8 cellular contexts compared by ENCODE assay signal in genomic region chr19:6773323-6773931, GRCh38. TPM values are rescaled to one million over a fixed set of nuclear protein-coding genes. Genes with fewer than 3 reads are reported as not detected.
DNase-seq lines count a peak whose midpoint lies in the region; ATAC-seq and FAIRE-seq lines count a peak whose summit lies in the region.

No MANE protein-coding gene starts in this region.

- peaks cover 57% of the 10 kb centered on the region for H3K4me1 Mint-ChIP-seq in activated naive CD4-positive, alpha-beta T cell treated with anti-CD3 and anti-CD28 coated beads for 36 hours (ENCODE audit: low read depth)
- H3K4me1 Mint-ChIP-seq in natural killer cell treated with Interleukin-12 subunit alpha and Interleukin-12 subunit beta and Interleukin-15 and Interleukin-18, amount 100 ng/mL, for 72 hours (ENCODE audit: low read depth in 2 of 2) = peaks cover 60 to 64% of the 10 kb centered on the region in 2 donors

- H3K36me3 Mint-ChIP-seq in activated naive CD4-positive, alpha-beta T cell treated with anti-CD3 and anti-CD28 coated beads for 36 hours (ENCODE audit: low read depth) = peaks cover 37% of the 10 kb centered on the region
- peaks cover 25% of the 10 kb centered on the region for H3K36me3 Mint-ChIP-seq in natural killer cell treated with Interleukin-12 subunit alpha and Interleukin-12 subunit beta and Interleukin-15 and Interleukin-18, amount 100 ng/mL, for 72 hours

- H3K36me3 ChIP-seq in HAP-1 (replicated peaks) = no peaks in the 10 kb centered on the region

- H3K9me3 ChIP-seq in HAP-1 = no peaks in the 10 kb centered on the region

- DNase-seq in NCI-H526 (lab: John Stamatoyannopoulos, UW) (peak; percentile 78 to 84), HAP-1 (ENCODE audit: low spot score in 2 of 2) (no peak), HuH-7.5 (ENCODE audit: low spot score) (no peak), NCI-H748 (lab: John Stamatoyannopoulos, UW; ENCODE audit: unreplicated experiment) (no peak), HTR-8/SVneo (ENCODE audit: insufficient read length, low spot score) (no peak)
- DNase-seq in activated naive CD4-positive, alpha-beta T cell treated with anti-CD3 and anti-CD28 coated beads for 36 hours = peak; percentile 76
- peak; percentile 70 for DNase-seq in natural killer cell treated with Interleukin-12 subunit alpha and Interleukin-12 subunit beta and Interleukin-15 and Interleukin-18, amount 100 ng/mL, for 72 hours (ENCODE audit: low spot score)

- peaks cover 2% of the 10 kb centered on the region for H3K9me3 Mint-ChIP-seq in activated naive CD4-positive, alpha-beta T cell treated with anti-CD3 and anti-CD28 coated beads for 36 hours
- H3K9me3 Mint-ChIP-seq in natural killer cell treated with Interleukin-12 subunit alpha and Interleukin-12 subunit beta and Interleukin-15 and Interleukin-18, amount 100 ng/mL, for 72 hours = peaks cover 13% of the 10 kb centered on the region

- peak overlapping the region; percentile 98 for H3K4me3 Mint-ChIP-seq in activated naive CD4-positive, alpha-beta T cell treated with anti-CD3 and anti-CD28 coated beads for 36 hours
- peak overlapping the region; percentile 91 for H3K4me3 Mint-ChIP-seq in natural killer cell treated with Interleukin-12 subunit alpha and Interleukin-12 subunit beta and Interleukin-15 and Interleukin-18, amount 100 ng/mL, for 72 hours

- no peaks in the 10 kb centered on the region for H3K27me3 ChIP-seq in HAP-1 (ENCODE audit: low read depth)

- CTCF ChIA-PET in activated naive CD4-positive, alpha-beta T cell treated with anti-CD3 and anti-CD28 coated beads for 36 hours (lab: Charles Lee) = interaction anchor here (0.9 to 3.2 kb wide), 7 partner anchors 28 to 254 kb away, joined by 3 to 20 read pairs (median 4); no protein-coding TSS in a partner anchor

- no peak overlapping the region for H3K4me3 ChIP-seq in HAP-1

- intact Hi-C loops in activated naive CD4-positive, alpha-beta T cell treated with anti-CD3 and anti-CD28 coated beads for 36 hours (cut with micrococcal nuclease) = loop anchor here (1.0 to 5.0 kb wide), 2 partner anchors 28 to 946 kb away; no protein-coding TSS in a partner anchor

- H3K27me3 Mint-ChIP-seq in activated naive CD4-positive, alpha-beta T cell treated with anti-CD3 and anti-CD28 coated beads for 36 hours (ENCODE audit: low read depth) = no peaks in the 10 kb centered on the region
- no peaks in the 10 kb centered on the region for H3K27me3 Mint-ChIP-seq in natural killer cell treated with Interleukin-12 subunit alpha and Interleukin-12 subunit beta and Interleukin-15 and Interleukin-18, amount 100 ng/mL, for 72 hours

- ATAC-seq in GM18873 (IDR thresholded peaks at IDR 0.05; ENCODE audit: low FRiP score, unreplicated experiment) = peak; percentile 38
- peak; percentile 53 for ATAC-seq in natural killer cell treated with Interleukin-12 subunit alpha and Interleukin-12 subunit beta and Interleukin-15 and Interleukin-18, amount 100 ng/mL, for 72 hours

- in situ Hi-C loops in HAP-1 (cut with MboI; ENCODE audit: low sequenced_read_pairs) = no loop called here

- FAIRE-seq in HTR-8/SVneo (lab: Jason Lieb, UNC) = no peak

- H3K27ac Mint-ChIP-seq in activated naive CD4-positive, alpha-beta T cell treated with anti-CD3 and anti-CD28 coated beads for 36 hours = peak overlapping the region; percentile 97
- peak overlapping the region; percentile 79 to 97 for H3K27ac Mint-ChIP-seq in natural killer cell treated with Interleukin-12 subunit alpha and Interleukin-12 subunit beta and Interleukin-15 and Interleukin-18, amount 100 ng/mL, for 72 hours

- H3K4me1 ChIP-seq in HAP-1 = no peaks in the 10 kb centered on the region

RNA-seq across cellular contexts. Expression of gene VAV1, which starts 0.9 kb away (rescaled TPM):
- total RNA-seq in activated naive CD4-positive, alpha-beta T cell treated with anti-CD3 and anti-CD28 coated beads for 36 hours = 100 to 1,000 TPM in 1 of 2 experiments, 10 to 100 TPM in 1; 93.6 to 103 TPM
- 100 to 1,000 TPM; 166 to 167 TPM for total RNA-seq in natural killer cell treated with Interleukin-12 subunit alpha and Interleukin-12 subunit beta and Interleukin-15 and Interleukin-18, amount 100 ng/mL, for 72 hours

RNA-seq across cellular contexts. Expression of gene SH2D3A, which starts 6.2 kb away (rescaled TPM):
- 10 to 100 TPM; 23.2 to 24.9 TPM for total RNA-seq in activated naive CD4-positive, alpha-beta T cell treated with anti-CD3 and anti-CD28 coated beads for 36 hours
- total RNA-seq in natural killer cell treated with Interleukin-12 subunit alpha and Interleukin-12 subunit beta and Interleukin-15 and Interleukin-18, amount 100 ng/mL, for 72 hours = 10 to 100 TPM; 15.2 to 17.8 TPM

RNA-seq across cellular contexts. Expression of gene TRIP10, which starts 33.9 kb away (rescaled TPM):
- 10 to 100 TPM; 56.2 to 61.1 TPM for total RNA-seq in activated naive CD4-positive, alpha-beta T cell treated with anti-CD3 and anti-CD28 coated beads for 36 hours
- 10 to 100 TPM; 44.8 to 76.5 TPM for total RNA-seq in natural killer cell treated with Interleukin-12 subunit alpha and Interleukin-12 subunit beta and Interleukin-15 and Interleukin-18, amount 100 ng/mL, for 72 hours

RNA-seq across cellular contexts. Expression of gene GPR108, which starts 36.0 kb away (rescaled TPM):
- 10 to 100 TPM; 54.0 to 59.9 TPM for total RNA-seq in activated naive CD4-positive, alpha-beta T cell treated with anti-CD3 and anti-CD28 coated beads for 36 hours
- total RNA-seq in natural killer cell treated with Interleukin-12 subunit alpha and Interleukin-12 subunit beta and Interleukin-15 and Interleukin-18, amount 100 ng/mL, for 72 hours = 10 to 100 TPM; 67.4 to 70.4 TPM

RNA-seq across cellular contexts. Expression of gene C3, which starts 53.0 kb away (rescaled TPM):
- total RNA-seq in activated naive CD4-positive, alpha-beta T cell treated with anti-CD3 and anti-CD28 coated beads for 36 hours = under 1 TPM; 0.81 to 0.94 TPM
- 1 to 10 TPM; 3.5 to 9.2 TPM for total RNA-seq in natural killer cell treated with Interleukin-12 subunit alpha and Interleukin-12 subunit beta and Interleukin-15 and Interleukin-18, amount 100 ng/mL, for 72 hours

Comparison
In these comparisons a context has a peak if more than half of its experiments do, and no peak if none do; other contexts are left out.
1. DNase-seq: peak in NCI-H526 (2 of 2), activated naive CD4-positive, alpha-beta T cell treated with anti-CD3 and anti-CD28 coated beads for 36 hours (single experiment) and natural killer cell treated with Interleukin-12 subunit alpha and Interleukin-12 subunit beta and Interleukin-15 and Interleukin-18, amount 100 ng/mL, for 72 hours (single experiment); none in HAP-1 (0 of 2), HuH-7.5 (single experiment), NCI-H748 (single experiment) and HTR-8/SVneo (single experiment).